In genomic region chr2:9483107-9483506, GRCh38 we compare ENCODE assay signal across 16 cellular contexts. TPM values are rescaled to one million over a fixed set of nuclear protein-coding genes. Genes with fewer than 3 reads are reported as not detected.
DNase-seq lines count a peak whose midpoint lies in the region; ATAC-seq and TF ChIP-seq lines count a peak whose summit lies in the region.
"Had no signal": no experiment of that assay in that cellular context is flagged by ENCODE, and none has a peak within 500 bp of the region (broad histone marks: within the 10 kb centered on the region; RNA-seq: fewer than 3 reads in every experiment).

No MANE protein-coding gene starts in this region.

- intact Hi-C loops in activated CD8-positive, alpha-beta T cell treated with anti-CD3 and anti-CD28 coated beads for 36 hours (cut with micrococcal nuclease): no loop called here
- intact Hi-C loops in posterior vena cava (cut with DNase I): no loop called here

- no peak for TF ChIP-seq CTCF in activated CD8-positive, alpha-beta T cell treated with anti-CD3 and anti-CD28 coated beads for 36 hours (IDR thresholded peaks at IDR 0.05)

- H3K27me3 Mint-ChIP-seq in activated CD8-positive, alpha-beta T cell treated with anti-CD3 and anti-CD28 coated beads for 36 hours: no peaks in the 10 kb centered on the region
- H3K27me3 Mint-ChIP-seq in activated CD8-positive, alpha-beta T cell treated with anti-CD3 and anti-CD28 coated beads, Interleukin-2, amount 10 ng/mL, durations not matched to agents 7 days and 5 days (ENCODE audit: low read depth): no peaks in the 10 kb centered on the region
- no peaks in the 10 kb centered on the region for H3K27me3 Mint-ChIP-seq in stimulated activated naive B cell treated with anti-CD40 and anti-IgM and Interleukin-4, amounts not matched to agents 10 μg/mL and 1 μg/mL and 100 μg/mL, for 72 hours
- H3K27me3 Mint-ChIP-seq: CD4-positive, alpha-beta memory T cell; IgD-negative memory B cell had no signal

- POLR2A ChIA-PET in activated CD8-positive, alpha-beta T cell treated with anti-CD3 and anti-CD28 coated beads for 36 hours (lab: Charles Lee): interaction anchor here (0.6 to 2.3 kb wide), 3 partner anchors 9 to 555 kb away, joined by 3 to 8 read pairs (median 4); no protein-coding TSS in a partner anchor
- POLR2A ChIA-PET in activated CD8-positive, alpha-beta T cell treated with anti-CD3 and anti-CD28 coated beads, Interleukin-2, amount 10 ng/mL, durations not matched to agents 7 days and 5 days (lab: Charles Lee): interaction anchor here (0.6 kb wide), 1 partner anchor 108 kb away, joined by 3 read pairs; no protein-coding TSS in a partner anchor

- peaks cover 57% of the 10 kb centered on the region for H3K36me3 Mint-ChIP-seq in activated CD8-positive, alpha-beta T cell treated with anti-CD3 and anti-CD28 coated beads for 36 hours (ENCODE audit: low read depth)
- H3K36me3 Mint-ChIP-seq in activated CD8-positive, alpha-beta T cell treated with anti-CD3 and anti-CD28 coated beads, Interleukin-2, amount 10 ng/mL, durations not matched to agents 7 days and 5 days (ENCODE audit: low read depth): peaks cover 78% of the 10 kb centered on the region
- peaks cover 30 to 44% of the 10 kb centered on the region in 2 donors for H3K36me3 Mint-ChIP-seq in stimulated activated naive B cell treated with anti-CD40 and anti-IgM and Interleukin-4, amounts not matched to agents 10 μg/mL and 1 μg/mL and 100 μg/mL, for 72 hours

- no peak for ATAC-seq in activated CD8-positive, alpha-beta T cell treated with anti-CD3 and anti-CD28 coated beads for 36 hours
- no peak for ATAC-seq in activated CD8-positive, alpha-beta T cell treated with anti-CD3 and anti-CD28 coated beads, Interleukin-2, amount 10 ng/mL, durations not matched to agents 7 days and 5 days
- ATAC-seq in stimulated activated naive B cell treated with anti-CD40 and anti-IgM and Interleukin-4, amounts not matched to agents 10 μg/mL and 1 μg/mL and 100 μg/mL, for 72 hours (replicated peaks): peak; percentile 47 to 80
- ATAC-seq in HG02610 (IDR thresholded peaks at IDR 0.05; ENCODE audit: unreplicated experiment): no peak
- ATAC-seq: PC-3, Right ventricle myocardium inferior had no signal

- no peak for DNase-seq in activated CD8-positive, alpha-beta T cell treated with anti-CD3 and anti-CD28 coated beads for 36 hours
- no peak for DNase-seq in activated CD8-positive, alpha-beta T cell treated with anti-CD3 and anti-CD28 coated beads, Interleukin-2, amount 10 ng/mL, durations not matched to agents 7 days and 5 days
- DNase-seq in astrocyte of the hippocampus (ENCODE audit: low read depth, low spot score) (peak; percentile 27), iris pigment epithelial cell (ENCODE audit: low read depth) (peak; percentile 16), NCI-H2196 (lab: John Stamatoyannopoulos, UW; ENCODE audit: unreplicated experiment) (no peak), posterior vena cava (ENCODE audit: low spot score) (no peak)
- DNase-seq in stimulated activated naive B cell treated with anti-CD40 and anti-IgM and Interleukin-4, amounts not matched to agents 10 μg/mL and 1 μg/mL and 100 μg/mL, for 72 hours: no peak
- DNase-seq: CD4-positive, alpha-beta memory T cell; NCI-H1436; NCI-H2029 treated with DMSO at 0.1 percent for 48 hours; NCI-H510A; NCI-H774; PC-3 had no signal

- no peaks in the 10 kb centered on the region for H3K9me3 Mint-ChIP-seq in activated CD8-positive, alpha-beta T cell treated with anti-CD3 and anti-CD28 coated beads for 36 hours
- no peaks in the 10 kb centered on the region for H3K9me3 Mint-ChIP-seq in activated CD8-positive, alpha-beta T cell treated with anti-CD3 and anti-CD28 coated beads, Interleukin-2, amount 10 ng/mL, durations not matched to agents 7 days and 5 days (ENCODE audit: insufficient read depth)
- H3K9me3 Mint-ChIP-seq in stimulated activated naive B cell treated with anti-CD40 and anti-IgM and Interleukin-4, amounts not matched to agents 10 μg/mL and 1 μg/mL and 100 μg/mL, for 72 hours: no peaks in the 10 kb centered on the region
- H3K9me3 Mint-ChIP-seq: CD4-positive, alpha-beta memory T cell; IgD-negative memory B cell had no signal

- peak overlapping the region; percentile 11 for H3K27ac Mint-ChIP-seq in activated CD8-positive, alpha-beta T cell treated with anti-CD3 and anti-CD28 coated beads for 36 hours
- no peak overlapping the region for H3K27ac Mint-ChIP-seq in activated CD8-positive, alpha-beta T cell treated with anti-CD3 and anti-CD28 coated beads, Interleukin-2, amount 10 ng/mL, durations not matched to agents 7 days and 5 days
- no peak overlapping the region for H3K27ac Mint-ChIP-seq in stimulated activated naive B cell treated with anti-CD40 and anti-IgM and Interleukin-4, amounts not matched to agents 10 μg/mL and 1 μg/mL and 100 μg/mL, for 72 hours
- H3K27ac Mint-ChIP-seq: IgD-negative memory B cell had no signal

- H3K4me1 Mint-ChIP-seq in activated CD8-positive, alpha-beta T cell treated with anti-CD3 and anti-CD28 coated beads for 36 hours (ENCODE audit: low read depth): peaks cover 18% of the 10 kb centered on the region
- peaks cover 9% of the 10 kb centered on the region for H3K4me1 Mint-ChIP-seq in activated CD8-positive, alpha-beta T cell treated with anti-CD3 and anti-CD28 coated beads, Interleukin-2, amount 10 ng/mL, durations not matched to agents 7 days and 5 days (ENCODE audit: low read depth)
- H3K4me1 Mint-ChIP-seq in stimulated activated naive B cell treated with anti-CD40 and anti-IgM and Interleukin-4, amounts not matched to agents 10 μg/mL and 1 μg/mL and 100 μg/mL, for 72 hours: peaks cover 20 to 33% of the 10 kb centered on the region in 2 donors

- CTCF ChIA-PET in activated CD8-positive, alpha-beta T cell treated with anti-CD3 and anti-CD28 coated beads for 36 hours (lab: Charles Lee): interaction anchor here (1.0 to 1.2 kb wide), 2 partner anchors 8 to 73 kb away, joined by 3 read pairs; partner anchors contain the start of gene ADAM17
- CTCF ChIA-PET in activated CD8-positive, alpha-beta T cell treated with anti-CD3 and anti-CD28 coated beads, Interleukin-2, amount 10 ng/mL, durations not matched to agents 7 days and 5 days (lab: Charles Lee): no interaction called here

- H3K4me3 Mint-ChIP-seq in activated CD8-positive, alpha-beta T cell treated with anti-CD3 and anti-CD28 coated beads for 36 hours: no peak overlapping the region
- H3K4me3 Mint-ChIP-seq in activated CD8-positive, alpha-beta T cell treated with anti-CD3 and anti-CD28 coated beads, Interleukin-2, amount 10 ng/mL, durations not matched to agents 7 days and 5 days: no peak overlapping the region
- H3K4me3 Mint-ChIP-seq in stimulated activated naive B cell treated with anti-CD40 and anti-IgM and Interleukin-4, amounts not matched to agents 10 μg/mL and 1 μg/mL and 100 μg/mL, for 72 hours: no peak overlapping the region
- H3K4me3 Mint-ChIP-seq: CD4-positive, alpha-beta memory T cell; IgD-negative memory B cell had no signal

RNA-seq across cellular contexts. Expression of gene IAH1, which starts 8.8 kb away (rescaled TPM):
- 10 to 100 TPM; 64.9 to 67.3 TPM for total RNA-seq in activated CD8-positive, alpha-beta T cell treated with anti-CD3 and anti-CD28 coated beads for 36 hours
- total RNA-seq in activated CD8-positive, alpha-beta T cell treated with anti-CD3 and anti-CD28 coated beads, Interleukin-2, amount 10 ng/mL, durations not matched to agents 7 days and 5 days: 10 to 100 TPM; 71.7 to 73.3 TPM
- 10 to 100 TPM; 36.7 to 45.2 TPM for total RNA-seq in posterior vena cava

RNA-seq across cellular contexts. Expression of gene CPSF3, which starts 59.7 kb away (rescaled TPM):
- total RNA-seq in activated CD8-positive, alpha-beta T cell treated with anti-CD3 and anti-CD28 coated beads for 36 hours: 10 to 100 TPM; 72.2 to 73.0 TPM
- 10 to 100 TPM; 54.1 to 55.2 TPM for total RNA-seq in activated CD8-positive, alpha-beta T cell treated with anti-CD3 and anti-CD28 coated beads, Interleukin-2, amount 10 ng/mL, durations not matched to agents 7 days and 5 days
- 10 to 100 TPM; 18.2 to 18.7 TPM for total RNA-seq in posterior vena cava

RNA-seq across cellular contexts. Expression of gene ITGB1BP1, which starts 59.8 kb away (rescaled TPM):
- total RNA-seq in activated CD8-positive, alpha-beta T cell treated with anti-CD3 and anti-CD28 coated beads for 36 hours: 100 to 1,000 TPM; 111 to 117 TPM
- total RNA-seq in activated CD8-positive, alpha-beta T cell treated with anti-CD3 and anti-CD28 coated beads, Interleukin-2, amount 10 ng/mL, durations not matched to agents 7 days and 5 days: 100 to 1,000 TPM; 170 to 177 TPM
- 100 to 1,000 TPM; 100 to 143 TPM for total RNA-seq in posterior vena cava

Comparison
In these comparisons a context has a peak if more than half of its experiments do, and no peak if none do; other contexts are left out.
1. ATAC-seq: peak in stimulated activated naive B cell treated with anti-CD40 and anti-IgM and Interleukin-4, amounts not matched to agents 10 μg/mL and 1 μg/mL and 100 μg/mL, for 72 hours (2 of 2); none in activated CD8-positive, alpha-beta T cell treated with anti-CD3 and anti-CD28 coated beads for 36 hours (single experiment), activated CD8-positive, alpha-beta T cell treated with anti-CD3 and anti-CD28 coated beads, Interleukin-2, amount 10 ng/mL, durations not matched to agents 7 days and 5 days (single experiment) and HG02610 (single experiment).
2. DNase-seq: peak in astrocyte of the hippocampus (single experiment) and iris pigment epithelial cell (single experiment); none in activated CD8-positive, alpha-beta T cell treated with anti-CD3 and anti-CD28 coated beads for 36 hours (single experiment), activated CD8-positive, alpha-beta T cell treated with anti-CD3 and anti-CD28 coated beads, Interleukin-2, amount 10 ng/mL, durations not matched to agents 7 days and 5 days (single experiment), stimulated activated naive B cell treated with anti-CD40 and anti-IgM and Interleukin-4, amounts not matched to agents 10 μg/mL and 1 μg/mL and 100 μg/mL, for 72 hours (single experiment), NCI-H2196 (single experiment) and posterior vena cava (single experiment).